33 cellular contexts compared by ENCODE assay signal in genomic region chr21:32138658-32139057, GRCh38.
"Had no signal": no experiment of that assay in that cellular context is flagged by ENCODE, and none has a peak within 500 bp of the region (broad histone marks: within the 10 kb centered on the region; RNA-seq: fewer than 3 reads in every experiment).

No MANE protein-coding gene starts in this region.

- DNase-seq: activated B cell treated with CpG ODN at 0.5 μM for 24 hours; activated CD4-positive, alpha-beta memory T cell treated with anti-CD3 and anti-CD28 coated beads for 36 hours; activated CD4-positive, alpha-beta T cell treated with anti-CD3 and anti-CD28 coated beads, Interleukin-2, amount 10 ng/mL, durations not matched to agents 24 days and 14 days; activated CD8-positive, alpha-beta memory T cell treated with anti-CD3 and anti-CD28 coated beads, Interleukin-2, amount 10 ng/mL, durations not matched to agents 7 days and 5 days; activated CD8-positive, alpha-beta memory T cell treated with anti-CD3 and anti-CD28 coated beads, Interleukin-2, amount 50 U/mL, for 4 hours; activated CD8-positive, alpha-beta T cell treated with anti-CD3 and anti-CD28 coated beads, Interleukin-2, amount 10 ng/mL, durations not matched to agents 7 days and 5 days; activated effector memory CD4-positive, alpha-beta T cell treated with anti-CD3 and anti-CD28 coated beads, Interleukin-2, amount 50 U/mL, for 16 hours; activated naive CD4-positive, alpha-beta T cell treated with anti-CD3 and anti-CD28 coated beads, Interleukin-2, amount 10 ng/mL, durations not matched to agents 7 days and 5 days; activated naive CD8-positive, alpha-beta T cell treated with anti-CD3 and anti-CD28 coated beads, Interleukin-2, amount 10 ng/mL, durations not matched to agents 7 days and 5 days; activated T-cell treated with anti-CD3 and anti-CD28 coated beads, Interleukin-2, amount 50 U/mL, for 1 hour; activated T-cell treated with anti-CD3 and anti-CD28 coated beads, Interleukin-2, amount 50 U/mL, for 48 hours; cerebellar nuclear complex; dorsolateral prefrontal cortex; effector memory CD4-positive, alpha-beta T cell; foreskin keratinocyte; gastrocnemius medialis; glutamatergic neuron; heart right ventricle; T-cell; T-helper 9 cell; WERI-Rb-1 had no signal

- H3K4me1 ChIP-seq: breast epithelium, foreskin keratinocyte, gastrocnemius medialis had no signal

- ATAC-seq: activated CD4-positive, CD25-positive, alpha-beta regulatory T cell treated with anti-CD3 and anti-CD28 coated beads, Interleukin-2, amount 50 U/mL, for 24 hours; activated CD8-positive, alpha-beta memory T cell treated with anti-CD3 and anti-CD28 coated beads, Interleukin-2, amount 10 ng/mL, durations not matched to agents 7 days and 5 days; activated CD8-positive, alpha-beta T cell treated with anti-CD3 and anti-CD28 coated beads, Interleukin-2, amount 10 ng/mL, durations not matched to agents 7 days and 5 days; activated naive CD4-positive, alpha-beta T cell treated with anti-CD3 and anti-CD28 coated beads, Interleukin-2, amount 50 U/mL, for 72 hours; foreskin keratinocyte; gastrocnemius medialis; heart right ventricle; T-cell had no signal

- H3K27me3 ChIP-seq: ascending aorta, breast epithelium, cardiac muscle cell, dorsolateral prefrontal cortex, esophagus muscularis mucosa, foreskin keratinocyte, gastrocnemius medialis, heart right ventricle had no signal

- H3K4me1 Mint-ChIP-seq: activated B cell treated with CpG ODN at 0.5 μM for 24 hours; activated CD4-positive, alpha-beta T cell treated with anti-CD3 and anti-CD28 coated beads, Interleukin-2, amount 10 ng/mL, durations not matched to agents 24 days and 14 days; activated CD8-positive, alpha-beta memory T cell treated with anti-CD3 and anti-CD28 coated beads, Interleukin-2, amount 10 ng/mL, durations not matched to agents 7 days and 5 days; activated naive CD4-positive, alpha-beta T cell treated with anti-CD3 and anti-CD28 coated beads, Interleukin-2, amount 10 ng/mL, durations not matched to agents 7 days and 5 days; T-cell had no signal

- H3K36me3 Mint-ChIP-seq: activated CD4-positive, alpha-beta memory T cell treated with anti-CD3 and anti-CD28 coated beads for 36 hours; activated CD8-positive, alpha-beta memory T cell treated with anti-CD3 and anti-CD28 coated beads, Interleukin-2, amount 10 ng/mL, durations not matched to agents 7 days and 5 days; activated naive CD4-positive, alpha-beta T cell treated with anti-CD3 and anti-CD28 coated beads, Interleukin-2, amount 10 ng/mL, durations not matched to agents 7 days and 5 days; activated naive CD4-positive, alpha-beta T cell treated with anti-CD3 and anti-CD28 coated beads, Interleukin-2, amount 50 U/mL, for 72 hours; activated naive CD8-positive, alpha-beta T cell treated with anti-CD3 and anti-CD28 coated beads, Interleukin-2, amount 10 ng/mL, durations not matched to agents 7 days and 5 days; brain; T-cell had no signal

- H3K9me3 Mint-ChIP-seq: activated CD4-positive, alpha-beta T cell treated with anti-CD3 and anti-CD28 coated beads, Interleukin-2, amount 10 ng/mL, durations not matched to agents 24 days and 14 days; activated naive CD4-positive, alpha-beta T cell treated with anti-CD3 and anti-CD28 coated beads, Interleukin-2, amount 10 ng/mL, durations not matched to agents 7 days and 5 days; activated T-helper 1 cell treated with anti-CD3 and anti-CD28 coated beads, Interleukin-12 subunit alpha, Interleukin-12 subunit beta, Interleukin-2, Interleukin-4 antibody, amounts not matched to agents 30 ng/mL and 10 ng/mL and 1 ng/mL, durations not matched to agents 14 hours and 24 hours and 36 hours; dendritic cell treated with granulocyte-macrophage colony-stimulating factor and Interleukin-4, amounts not matched to agents 40 ng/mL and 50 ng/mL, for 4 days; T-helper 1 cell treated with Interleukin-12 subunit alpha and Interleukin-12 subunit beta and Interleukin-4 antibody, amounts not matched to agents 30 μg/mL and 1 μg/mL, for 36 hours had no signal

- H3K9me3 ChIP-seq: ascending aorta, gastrocnemius medialis had no signal

- H3K27ac ChIP-seq: ascending aorta, cardiac muscle cell, coronary artery, dorsolateral prefrontal cortex, esophagus muscularis mucosa, foreskin keratinocyte, gastrocnemius medialis, heart right ventricle, WERI-Rb-1 had no signal

- H3K27ac Mint-ChIP-seq: activated B cell treated with CpG ODN at 0.5 μM for 24 hours; activated CD4-positive, alpha-beta memory T cell treated with anti-CD3 and anti-CD28 coated beads for 36 hours; activated CD4-positive, alpha-beta T cell treated with anti-CD3 and anti-CD28 coated beads, Interleukin-2, amount 10 ng/mL, durations not matched to agents 24 days and 14 days; activated CD8-positive, alpha-beta memory T cell treated with anti-CD3 and anti-CD28 coated beads, Interleukin-2, amount 10 ng/mL, durations not matched to agents 7 days and 5 days; activated CD8-positive, alpha-beta T cell treated with anti-CD3 and anti-CD28 coated beads, Interleukin-2, amount 10 ng/mL, durations not matched to agents 7 days and 5 days; activated naive CD4-positive, alpha-beta T cell treated with anti-CD3 and anti-CD28 coated beads, Interleukin-2, amount 10 ng/mL, durations not matched to agents 7 days and 5 days; activated naive CD4-positive, alpha-beta T cell treated with anti-CD3 and anti-CD28 coated beads, Interleukin-2, amount 50 U/mL, for 72 hours; activated naive CD8-positive, alpha-beta T cell treated with anti-CD3 and anti-CD28 coated beads, Interleukin-2, amount 10 ng/mL, durations not matched to agents 7 days and 5 days; activated T-helper 1 cell treated with anti-CD3 and anti-CD28 coated beads, Interleukin-12 subunit alpha, Interleukin-12 subunit beta, Interleukin-2, Interleukin-4 antibody, amounts not matched to agents 30 ng/mL and 10 ng/mL and 1 ng/mL, durations not matched to agents 14 hours and 24 hours and 36 hours; activated T-helper 2 cell treated with anti-CD3 and anti-CD28 coated beads, Interferon-gamma antibody, Interleukin-2, Interleukin-4, amounts not matched to agents 10 μg/mL and 5 μg/mL and 100 μg/mL, durations not matched to agents 14 hours and 24 hours and 36 hours; brain; dendritic cell treated with granulocyte-macrophage colony-stimulating factor and Interleukin-4, amounts not matched to agents 40 ng/mL and 50 ng/mL, for 4 days; T-cell; T-helper 1 cell treated with Interleukin-12 subunit alpha and Interleukin-12 subunit beta and Interleukin-4 antibody, amounts not matched to agents 30 μg/mL and 1 μg/mL, for 36 hours had no signal

- H3K27me3 Mint-ChIP-seq: activated CD4-positive, alpha-beta T cell treated with anti-CD3 and anti-CD28 coated beads, Interleukin-2, amount 10 ng/mL, durations not matched to agents 24 days and 14 days; activated CD8-positive, alpha-beta memory T cell treated with anti-CD3 and anti-CD28 coated beads, Interleukin-2, amount 10 ng/mL, durations not matched to agents 7 days and 5 days; dendritic cell treated with granulocyte-macrophage colony-stimulating factor and Interleukin-4, amounts not matched to agents 40 ng/mL and 50 ng/mL, for 4 days had no signal

- H3K36me3 ChIP-seq: ascending aorta, breast epithelium, cardiac muscle cell, esophagus muscularis mucosa, gastrocnemius medialis, heart right ventricle, WERI-Rb-1 had no signal

- H3K4me3 ChIP-seq: ascending aorta, breast epithelium, cardiac muscle cell, coronary artery, dorsolateral prefrontal cortex, esophagus muscularis mucosa, gastrocnemius medialis, heart right ventricle had no signal

- H3K4me3 Mint-ChIP-seq: activated B cell treated with CpG ODN at 0.5 μM for 24 hours; activated CD4-positive, alpha-beta memory T cell treated with anti-CD3 and anti-CD28 coated beads for 36 hours; activated CD4-positive, alpha-beta T cell treated with anti-CD3 and anti-CD28 coated beads, Interleukin-2, amount 10 ng/mL, durations not matched to agents 24 days and 14 days; activated CD8-positive, alpha-beta memory T cell treated with anti-CD3 and anti-CD28 coated beads, Interleukin-2, amount 10 ng/mL, durations not matched to agents 7 days and 5 days; activated CD8-positive, alpha-beta T cell treated with anti-CD3 and anti-CD28 coated beads, Interleukin-2, amount 10 ng/mL, durations not matched to agents 7 days and 5 days; activated naive CD4-positive, alpha-beta T cell treated with anti-CD3 and anti-CD28 coated beads, Interleukin-2, amount 10 ng/mL, durations not matched to agents 7 days and 5 days; activated naive CD8-positive, alpha-beta T cell treated with anti-CD3 and anti-CD28 coated beads, Interleukin-2, amount 10 ng/mL, durations not matched to agents 7 days and 5 days; activated T-helper 1 cell treated with anti-CD3 and anti-CD28 coated beads, Interleukin-12 subunit alpha, Interleukin-12 subunit beta, Interleukin-2, Interleukin-4 antibody, amounts not matched to agents 30 ng/mL and 10 ng/mL and 1 ng/mL, durations not matched to agents 14 hours and 24 hours and 36 hours; brain; dendritic cell treated with granulocyte-macrophage colony-stimulating factor and Interleukin-4, amounts not matched to agents 40 ng/mL and 50 ng/mL, for 4 days; T-cell; T-helper 1 cell treated with Interleukin-12 subunit alpha and Interleukin-12 subunit beta and Interleukin-4 antibody, amounts not matched to agents 30 μg/mL and 1 μg/mL, for 36 hours had no signal
